Comparison of ENCODE assay signal across 8 cellular contexts in genomic region chr1:220803401-220804201, GRCh38. TPM values are rescaled to one million over a fixed set of nuclear protein-coding genes. Genes with fewer than 3 reads are reported as not detected.
A peak's percentile ranks its signal among the peaks of the same experiment; 100 is the strongest.
DNase-seq lines count a peak whose midpoint lies in the region; ATAC-seq and TF ChIP-seq lines count a peak whose summit lies in the region.

No MANE protein-coding gene starts in this region.

- H3K4me2 ChIP-seq in osteoblast (ENCODE audit: insufficient read depth, low read length), result peak overlapping the region; percentile 5

- peaks cover 5% of the 10 kb centered on the region for H3K4me1 ChIP-seq in osteoblast (ENCODE audit: insufficient read depth, low read length)

- DNase-seq in ACHN (peak; percentile 47), GM10266 (ENCODE audit: extremely low spot score) (no peak), HK-2 (ENCODE audit: unreplicated experiment) (peak; percentile 33), fibroblast of pulmonary artery (ENCODE audit: low read depth) (peak; percentile 66), osteoblast (ENCODE audit: insufficient read length, low spot score, missing footprints) (no peak), GOT3 (lab: John Stamatoyannopoulos, UW) (no peak)
- no peak for DNase-seq in effector CD8-positive, alpha-beta T cell (lab: John Stamatoyannopoulos, UW)

- no peak overlapping the region for H3K27ac ChIP-seq in osteoblast (ENCODE audit: low read depth, low read length)

- no peaks in the 10 kb centered on the region for H3K79me2 ChIP-seq in osteoblast (ENCODE audit: insufficient read depth, low read length)

- no peaks in the 10 kb centered on the region for H3K27me3 ChIP-seq in osteoblast (ENCODE audit: insufficient read depth, low read length)

- no peaks in the 10 kb centered on the region for H3K36me3 ChIP-seq in osteoblast (ENCODE audit: insufficient read depth, low read length)

- no peaks in the 10 kb centered on the region for H4K20me1 ChIP-seq in osteoblast (ENCODE audit: insufficient read depth, low read length)

- in situ Hi-C loops in ACHN (cut with HindIII; ENCODE audit: low pct_ligation_motif_present, low pct_unique_long_range_greater_than_20kb, low sequenced_read_pairs), result no loop called here

- ATAC-seq in SK-N-SH treated with all-trans-retinoic acid at 6 μM for 48 hours, result peak; percentile 91

- H3K4me3 ChIP-seq in fibroblast of pulmonary artery (replicated peaks; ENCODE audit: low read depth, low read length) (no peak overlapping the region), osteoblast (ENCODE audit: insufficient read depth, low read length) (no peak overlapping the region)

- H3K9me3 ChIP-seq in osteoblast (ENCODE audit: low read depth, low read length), result no peaks in the 10 kb centered on the region

- TF ChIP-seq CTCF in GM10266 (IDR thresholded peaks at IDR 0.05; ENCODE audit: control insufficient read depth, insufficient read depth, low read depth, missing control alignments), result peak; percentile 64
- TF ChIP-seq CTCF in fibroblast of pulmonary artery (IDR thresholded peaks at IDR 0.05; ENCODE audit: low read length, missing control alignments), result peak; percentile 77
- peak; percentile 81 for TF ChIP-seq CTCF in osteoblast (IDR thresholded peaks at IDR 0.05; ENCODE audit: extremely low read depth, low read depth, low read length)

- H2AFZ ChIP-seq in osteoblast (ENCODE audit: low read length), result peak overlapping the region; percentile 30

TF ChIP-seq in SK-N-SH treated with all-trans-retinoic acid at 6 μM for 48 hours, 23 proteins besides CTCF, POLR2A, EP300 and RAD21:
- TF ChIP-seq ZNF70 (CRISPR knock-in tag; IDR thresholded peaks at IDR 0.05) (no peak), TOX (CRISPR knock-in tag; IDR thresholded peaks at IDR 0.05; ENCODE audit: borderline replicate concordance) (no peak), GLIS3 (CRISPR knock-in tag; IDR thresholded peaks at IDR 0.05) (no peak), ZC3H10 (CRISPR knock-in tag; IDR thresholded peaks at IDR 0.05) (no peak), ZFP3 (CRISPR knock-in tag; IDR thresholded peaks at IDR 0.05) (no peak), ZFP30 (CRISPR knock-in tag; IDR thresholded peaks at IDR 0.05) (no peak), ZNF565 (CRISPR knock-in tag; conservative IDR thresholded peaks at IDR 0.05; ENCODE audit: low read depth) (no peak), PPARA (CRISPR knock-in tag; IDR thresholded peaks at IDR 0.05; ENCODE audit: borderline replicate concordance) (no peak), ARNTL (CRISPR knock-in tag; IDR thresholded peaks at IDR 0.05; ENCODE audit: borderline replicate concordance, low read depth) (no peak), PATZ1 (CRISPR knock-in tag; IDR thresholded peaks at IDR 0.05; ENCODE audit: borderline replicate concordance) (no peak), RARB (CRISPR knock-in tag; IDR thresholded peaks at IDR 0.05) (no peak), POU6F1 (CRISPR knock-in tag; IDR thresholded peaks at IDR 0.05; ENCODE audit: borderline replicate concordance, low read depth) (no peak), TCF4 (CRISPR knock-in tag; IDR thresholded peaks at IDR 0.05; ENCODE audit: borderline replicate concordance) (no peak), ESRRG (CRISPR knock-in tag; IDR thresholded peaks at IDR 0.05) (no peak), CSDC2 (CRISPR knock-in tag; IDR thresholded peaks at IDR 0.05) (no peak), ZNF8 (CRISPR knock-in tag; IDR thresholded peaks at IDR 0.05) (no peak)

RNA-seq across cellular contexts. Expression of gene MTARC1, which starts 16.9 kb away (rescaled TPM):
- total RNA-seq in osteoblast, result 2.9 TPM in 2 replicates

RNA-seq across cellular contexts. Expression of gene MTARC2, which starts 55.5 kb away (rescaled TPM):
- total RNA-seq in osteoblast, result 7.7 and 9.4 TPM in 2 replicates

Comparison
In these comparisons a context has a peak if more than half of its experiments do, and no peak if none do; other contexts are left out.
1. DNase-seq: peak in ACHN (single experiment), HK-2 (single experiment) and fibroblast of pulmonary artery (single experiment); none in GM10266 (single experiment), osteoblast (single experiment), effector CD8-positive, alpha-beta T cell (single experiment) and GOT3 (single experiment).
2. Peak in every context shown above with its lines, with median percentiles within 50 percentile points of each other: CTCF ChIP-seq.